ENCODE assay signal across 13 cellular contexts in genomic region chr3:77815467-77815866, GRCh38.
DNase-seq lines count a peak whose midpoint lies in the region; ATAC-seq and TF ChIP-seq lines count a peak whose summit lies in the region.
"Had no signal": no experiment of that assay in that cellular context is flagged by ENCODE, and none has a peak within 500 bp of the region (broad histone marks: within the 10 kb centered on the region; RNA-seq: fewer than 3 reads in every experiment).

No MANE protein-coding gene starts in this region.

- ATAC-seq in GM23338 (peak; percentile 79), Right ventricle myocardium superior (ENCODE audit: poor library complexity) (no peak), gastrocnemius medialis (no peak)
- ATAC-seq: activated naive CD8-positive, alpha-beta T cell treated with anti-CD3 and anti-CD28 coated beads, Interleukin-2, amount 50 U/mL, for 24 hours had no signal

- H3K27ac Mint-ChIP-seq in GM23338, result no peak overlapping the region; the same call in 1 of the 2 replicates
- H3K27ac Mint-ChIP-seq: activated naive CD8-positive, alpha-beta T cell treated with anti-CD3 and anti-CD28 coated beads, Interleukin-2, amount 50 U/mL, for 24 hours had no signal

- H3K4me2 ChIP-seq in GM23338 (no peak overlapping the region), hepatocyte (no peak overlapping the region)

- H3K4me3 ChIP-seq in BE2C (ENCODE audit: low read depth, low read length) (no peak overlapping the region), GM23338 (no peak overlapping the region), hepatocyte (no peak overlapping the region), gastrocnemius medialis (no peak overlapping the region)
- H3K4me3 ChIP-seq: sigmoid colon, upper lobe of left lung had no signal

- H3K36me3 ChIP-seq in BE2C (no peaks in the 10 kb centered on the region), GM23338 (ENCODE audit: insufficient read depth) (no peaks in the 10 kb centered on the region), hepatocyte (replicated peaks; ENCODE audit: insufficient read depth, low read depth) (no peaks in the 10 kb centered on the region), gastrocnemius medialis (no peaks in the 10 kb centered on the region)
- H3K36me3 ChIP-seq: sigmoid colon, upper lobe of left lung had no signal

- H4K20me1 ChIP-seq in GM23338 (replicated peaks; ENCODE audit: insufficient read depth) (no peaks in the 10 kb centered on the region), hepatocyte (ENCODE audit: insufficient read depth, poor library complexity, severe bottlenecking) (no peaks in the 10 kb centered on the region)

- H3K9me3 ChIP-seq in BE2C (no peaks in the 10 kb centered on the region), hepatocyte (ENCODE audit: low read depth) (no peaks in the 10 kb centered on the region), gastrocnemius medialis (no peaks in the 10 kb centered on the region)
- H3K9me3 ChIP-seq: sigmoid colon, upper lobe of left lung had no signal

- TF ChIP-seq POLR2A in gastrocnemius medialis (IDR thresholded peaks at IDR 0.05), result no peak

- H3K9me2 ChIP-seq in GM23338 (ENCODE audit: insufficient read depth), result no peaks in the 10 kb centered on the region
- no peaks in the 10 kb centered on the region for H3K9me2 ChIP-seq in hepatocyte (replicated peaks; ENCODE audit: insufficient read depth)

- H3K9me3 Mint-ChIP-seq in GM23338, result no peaks in the 10 kb centered on the region

- H2AFZ ChIP-seq in GM23338, result peak overlapping the region; percentile 30; the same call in 1 of the 2 replicates
- no peak overlapping the region for H2AFZ ChIP-seq in hepatocyte

- H3K27me3 ChIP-seq in BE2C (no peaks in the 10 kb centered on the region), GM23338 (ENCODE audit: insufficient read depth) (no peaks in the 10 kb centered on the region), hepatocyte (no peaks in the 10 kb centered on the region), gastrocnemius medialis (no peaks in the 10 kb centered on the region)
- H3K27me3 ChIP-seq: sigmoid colon, upper lobe of left lung had no signal

- H3K27ac ChIP-seq in GM23338 (ENCODE audit: low read depth) (no peak overlapping the region), hepatocyte (no peak overlapping the region), gastrocnemius medialis (no peak overlapping the region)
- H3K27ac ChIP-seq: sigmoid colon, upper lobe of left lung had no signal

- intact Hi-C loops in Right ventricle myocardium superior (cut with DNase I) (no loop called here), gastrocnemius medialis (cut with DNase I; ENCODE audit: low total_unique reads) (no loop called here)

- H3F3A ChIP-seq in GM23338 (replicated peaks; ENCODE audit: low read depth), result no peaks in the 10 kb centered on the region

- no peak overlapping the region for H3K4me3 Mint-ChIP-seq in GM23338
- H3K4me3 Mint-ChIP-seq: activated naive CD8-positive, alpha-beta T cell treated with anti-CD3 and anti-CD28 coated beads, Interleukin-2, amount 50 U/mL, for 24 hours had no signal

- no peaks in the 10 kb centered on the region for H3K27me3 Mint-ChIP-seq in GM23338 (ENCODE audit: insufficient read depth, low read depth, poor library complexity)
- H3K27me3 Mint-ChIP-seq: activated naive CD8-positive, alpha-beta T cell treated with anti-CD3 and anti-CD28 coated beads, Interleukin-2, amount 50 U/mL, for 24 hours had no signal

- H3K4me1 Mint-ChIP-seq in GM23338, result no peaks in the 10 kb centered on the region
- H3K4me1 Mint-ChIP-seq: activated naive CD8-positive, alpha-beta T cell treated with anti-CD3 and anti-CD28 coated beads, Interleukin-2, amount 50 U/mL, for 24 hours had no signal

- peak; percentile 28 for DNase-seq in BE2C
- DNase-seq in GM23338 (ENCODE audit: low spot score), result peak; percentile 73
- peak; percentile 50 for DNase-seq in SK-MEL-5 (ENCODE audit: low read depth, low spot score)
- DNase-seq in hepatocyte (ENCODE audit: low spot score), result no peak
- DNase-seq in activated CD8-positive, alpha-beta memory T cell treated with anti-CD3 and anti-CD28 coated beads, Interleukin-2, amount 50 U/mL, for 4 hours, result no peak
- DNase-seq in NCI-H187 treated with DMSO at 0.1 percent for 48 hours (lab: John Stamatoyannopoulos, UW), result no peak
- DNase-seq in Right ventricle myocardium superior, result no peak
- DNase-seq in gastrocnemius medialis, result no peak
- DNase-seq: activated naive CD8-positive, alpha-beta T cell treated with anti-CD3 and anti-CD28 coated beads, Interleukin-2, amount 50 U/mL, for 24 hours; hypothalamus; sigmoid colon; SW 1271; upper lobe of left lung had no signal

- in situ Hi-C loops in SK-MEL-5 (cut with HindIII; ENCODE audit: low pct_unique_long_range_greater_than_20kb, low sequenced_read_pairs) (no loop called here), gastrocnemius medialis (cut with MboI; ENCODE audit: low sequenced_read_pairs in 4 of 4) (no loop called here)

- no peaks in the 10 kb centered on the region for H3K4me1 ChIP-seq in BE2C
- no peaks in the 10 kb centered on the region for H3K4me1 ChIP-seq in GM23338 (ENCODE audit: insufficient read depth)
- no peaks in the 10 kb centered on the region for H3K4me1 ChIP-seq in hepatocyte (ENCODE audit: insufficient read depth)
- no peaks in the 10 kb centered on the region for H3K4me1 ChIP-seq in gastrocnemius medialis
- H3K4me1 ChIP-seq: sigmoid colon, upper lobe of left lung had no signal

- no peaks in the 10 kb centered on the region for H3K79me2 ChIP-seq in GM23338 (replicated peaks; ENCODE audit: insufficient read depth)
- no peaks in the 10 kb centered on the region for H3K79me2 ChIP-seq in hepatocyte

- 78% methylated on average over 2 of the region's 2 CpGs for WGBS in hepatocyte (ENCODE audit: low lambda C conversion rate, missing lambda C conversion rate)

- TF ChIP-seq CTCF in BE2C (IDR thresholded peaks at IDR 0.05; ENCODE audit: low read depth, low read length) (peak; percentile 79), GM23338 (conservative IDR thresholded peaks at IDR 0.05; ENCODE audit: low read depth in 2 of 2) (peak; percentile 63 to 82), hepatocyte (IDR thresholded peaks at IDR 0.05; ENCODE audit: poor library complexity) (peak; percentile 29), gastrocnemius medialis (IDR thresholded peaks at IDR 0.05 in 4 of 5, conservative IDR thresholded peaks at IDR 0.05 in 1 of 5) (no peak)

- H3K36me3 Mint-ChIP-seq in GM23338 (ENCODE audit: low read depth), result no peaks in the 10 kb centered on the region

TF ChIP-seq in GM23338, 12 proteins besides CTCF, POLR2A, EP300 and RAD21 (continues in another document):
- no peak for TF ChIP-seq ZNF331 (CRISPR knock-in tag; IDR thresholded peaks at IDR 0.05; ENCODE audit: low read depth)
- TF ChIP-seq REST (IDR thresholded peaks at IDR 0.05; ENCODE audit: unreplicated experiment), result no peak
- TF ChIP-seq EZH2phosphoT487 (IDR thresholded peaks at IDR 0.05; ENCODE audit: unreplicated experiment), result no peak
- no peak for TF ChIP-seq ETS1 (IDR thresholded peaks at IDR 0.05)
- no peak for TF ChIP-seq POLR2AphosphoS5 (IDR thresholded peaks at IDR 0.05; ENCODE audit: low read depth)
- no peak for TF ChIP-seq ZNF114 (CRISPR knock-in tag; IDR thresholded peaks at IDR 0.05)

Comparison
In these comparisons a context has a peak if more than half of its experiments do, and no peak if none do; other contexts are left out.
1. DNase-seq: peak in BE2C (single experiment), GM23338 (single experiment) and SK-MEL-5 (single experiment); none in hepatocyte (single experiment), activated CD8-positive, alpha-beta memory T cell treated with anti-CD3 and anti-CD28 coated beads, Interleukin-2, amount 50 U/mL, for 4 hours (single experiment), NCI-H187 treated with DMSO at 0.1 percent for 48 hours (single experiment), Right ventricle myocardium superior (single experiment) and gastrocnemius medialis (0 of 2).
2. CTCF ChIP-seq: peak in BE2C (single experiment), GM23338 (2 of 2) and hepatocyte (single experiment); none in gastrocnemius medialis (0 of 5).